22 cellular contexts compared by ENCODE assay signal in genomic region chr17:74464730-74465377, GRCh38. TPM values are rescaled to one million over a fixed set of nuclear protein-coding genes. Genes with fewer than 3 reads are reported as not detected.
"Had no signal": no experiment of that assay in that cellular context is flagged by ENCODE, and none has a peak within 500 bp of the region (broad histone marks: within the 10 kb centered on the region; RNA-seq: fewer than 3 reads in every experiment).

No MANE protein-coding gene starts in this region.

- H3K27ac Mint-ChIP-seq: activated CD8-positive, alpha-beta T cell treated with anti-CD3 and anti-CD28 coated beads for 36 hours; activated naive CD8-positive, alpha-beta T cell treated with anti-CD3 and anti-CD28 coated beads, Interleukin-2, amount 10 ng/mL, durations not matched to agents 7 days and 5 days; memory B cell; nephron progenitor cell had no signal

- H3K27ac ChIP-seq: breast epithelium, suprapubic skin, VCaP had no signal

- ATAC-seq: esophagus mucosa; left colon; stimulated activated naive CD8-positive, alpha-beta T cell treated with anti-CD3 and anti-CD28 coated beads, Interleukin-15, Interleukin-2, amounts not matched to agents 100 U/mL and 50 U/mL, for 24 hours had no signal

- H3K36me3 Mint-ChIP-seq: activated naive CD8-positive, alpha-beta T cell treated with anti-CD3 and anti-CD28 coated beads, Interleukin-2, amount 10 ng/mL, durations not matched to agents 7 days and 5 days had no signal

- H3K4me1 ChIP-seq: breast epithelium had no signal

- H3K27me3 Mint-ChIP-seq: activated CD8-positive, alpha-beta T cell treated with anti-CD3 and anti-CD28 coated beads for 36 hours; memory B cell had no signal

- H3K4me3 ChIP-seq: breast epithelium, dorsolateral prefrontal cortex, suprapubic skin had no signal

- FAIRE-seq: endometrium had no signal

- H3K4me3 Mint-ChIP-seq: activated CD8-positive, alpha-beta T cell treated with anti-CD3 and anti-CD28 coated beads for 36 hours; memory B cell; nephron progenitor cell had no signal

- H3K9me3 Mint-ChIP-seq: activated CD8-positive, alpha-beta T cell treated with anti-CD3 and anti-CD28 coated beads for 36 hours; activated naive CD8-positive, alpha-beta T cell treated with anti-CD3 and anti-CD28 coated beads, Interleukin-2, amount 10 ng/mL, durations not matched to agents 7 days and 5 days; memory B cell; nephron progenitor cell had no signal

- DNase-seq: activated CD4-positive, alpha-beta T cell treated with anti-CD3 and anti-CD28 coated beads for 4 hours; activated CD8-positive, alpha-beta memory T cell treated with anti-CD3 and anti-CD28 coated beads, Interleukin-2, amount 50 U/mL, for 48 hours; activated CD8-positive, alpha-beta T cell treated with anti-CD3 and anti-CD28 coated beads for 36 hours; activated naive CD8-positive, alpha-beta T cell treated with anti-CD3 and anti-CD28 coated beads, Interleukin-2, amount 10 ng/mL, durations not matched to agents 7 days and 5 days; anterior cingulate cortex; dorsolateral prefrontal cortex; glutamatergic neuron; left colon; nephron progenitor cell; stimulated activated CD4-positive, alpha-beta T cell treated with anti-CD3 and anti-CD28 coated beads, Interleukin-2, amount 100 ng/mL, for 48 hours; stimulated activated CD8-positive, alpha-beta memory T cell treated with anti-CD3 and anti-CD28 coated beads, Interleukin-4, amount 100 ng/mL, for 48 hours; stimulated activated naive CD8-positive, alpha-beta T cell treated with anti-CD3 and anti-CD28 coated beads, Interleukin-15, Interleukin-2, amounts not matched to agents 100 U/mL and 50 U/mL, for 24 hours; T1000 had no signal

- H3K9me3 ChIP-seq: breast epithelium, suprapubic skin had no signal

- H3K36me3 ChIP-seq: breast epithelium, suprapubic skin had no signal

RNA-seq across cellular contexts. Expression of gene CD300A, which starts 1.6 kb away (rescaled TPM):
- total RNA-seq: chondrocyte, osteocyte, pulmonary artery endothelial cell had no signal

RNA-seq across cellular contexts. Expression of gene GPRC5C, which starts 33.0 kb away (rescaled TPM):
- total RNA-seq: activated naive CD8-positive, alpha-beta T cell treated with anti-CD3 and anti-CD28 coated beads, Interleukin-2, amount 10 ng/mL, durations not matched to agents 7 days and 5 days; pulmonary artery endothelial cell had no signal
